In the genomic region with DNA sequence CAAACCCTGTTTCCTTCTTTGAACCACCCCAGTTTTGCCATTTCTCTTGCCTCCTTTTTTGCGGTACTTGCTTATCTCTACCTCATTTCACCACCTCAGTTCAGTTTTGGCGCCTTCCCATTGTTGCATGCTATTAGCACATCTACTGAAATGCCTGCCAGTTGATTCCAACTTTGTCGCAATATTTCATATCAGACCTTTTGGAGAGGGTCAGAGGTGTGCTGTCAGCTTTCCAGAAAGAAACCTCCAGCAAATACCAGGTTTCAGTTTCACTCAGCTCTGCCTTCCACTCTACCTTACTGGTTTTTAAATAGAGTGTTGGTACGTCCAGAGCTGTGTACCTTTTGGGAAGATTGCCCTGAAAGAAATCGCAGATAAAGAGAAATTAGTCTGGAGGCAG, we compare ENCODE assay signal across 14 cellular contexts.
DNase-seq lines count a peak whose midpoint lies in the region; ATAC-seq and TF ChIP-seq lines count a peak whose summit lies in the region.
"Had no signal": no experiment of that assay in that cellular context is flagged by ENCODE, and none has a peak within 500 bp of the region (broad histone marks: within the 10 kb centered on the region; RNA-seq: fewer than 3 reads in every experiment).

No MANE protein-coding gene starts in this region.

- intact Hi-C loops in lower lobe of right lung (cut with DNase I) = loop anchor here (10.0 kb wide), 1 partner anchor 86 kb away; no protein-coding TSS in a partner anchor
- intact Hi-C loops in CD4-positive, alpha-beta memory T cell (cut with micrococcal nuclease) = no loop called here

- POLR2A ChIA-PET in CD4-positive, alpha-beta memory T cell (lab: Charles Lee; ENCODE audit: partially characterized antibody) = no interaction called here

- ATAC-seq in lower lobe of right lung = peak; percentile 80 to 90
- ATAC-seq: Panc1 had no signal

- no peaks in the 10 kb centered on the region for H3K4me1 Mint-ChIP-seq in CD4-positive, alpha-beta memory T cell

- H2AFZ ChIP-seq in KMS-11 (ENCODE audit: low read depth) = no peak overlapping the region

- no peak overlapping the region for H3K4me3 Mint-ChIP-seq in CD4-positive, alpha-beta memory T cell

- H3K27me3 ChIP-seq in KMS-11 (ENCODE audit: insufficient read depth, low read depth) (no peaks in the 10 kb centered on the region), lower lobe of right lung (ENCODE audit: low read depth) (no peaks in the 10 kb centered on the region)
- H3K27me3 ChIP-seq in CD4-positive, alpha-beta memory T cell (ENCODE audit: insufficient read depth, low read length) = no peaks in the 10 kb centered on the region

- H3K9me3 ChIP-seq in lower lobe of right lung = no peaks in the 10 kb centered on the region
- H3K9me3 ChIP-seq in CD4-positive, alpha-beta memory T cell (ENCODE audit: control insufficient read depth in 1 of 2, low read length in 2 of 2) = no peaks in the 10 kb centered on the region

- H3K27ac ChIP-seq in KMS-11 = no peak overlapping the region
- no peak overlapping the region for H3K27ac ChIP-seq in lower lobe of right lung
- no peak overlapping the region for H3K27ac ChIP-seq in CD4-positive, alpha-beta memory T cell (ENCODE audit: low read depth, low read length)

- no peaks in the 10 kb centered on the region for H3K79me2 ChIP-seq in KMS-11 (ENCODE audit: insufficient read depth, low read depth)

- H3K36me3 Mint-ChIP-seq in CD4-positive, alpha-beta memory T cell = no peaks in the 10 kb centered on the region

- peak; percentile 68 for DNase-seq in NCI-H226
- DNase-seq in fibroblast of the aortic adventitia (ENCODE audit: low read depth) = peak; percentile 25
- DNase-seq in lower lobe of right lung = no peak
- no peak for DNase-seq in NK-92 treated with Interleukin-12 subunit alpha and Interleukin-12 subunit beta, amount 100 ng/mL, for 24 hours (lab: John Stamatoyannopoulos, UW)
- DNase-seq in CD4-positive, alpha-beta memory T cell = no peak
- DNase-seq in HuH-7.5 (ENCODE audit: low spot score) = no peak
- DNase-seq: C1 segment of cervical spinal cord, DMS79, KBM-7, NCI-H1417 treated with DMSO at 0.1 percent for 48 hours, NCI-H1930, NCI-H526 had no signal

- H3K27ac Mint-ChIP-seq in CD4-positive, alpha-beta memory T cell = no peak overlapping the region

- H3K9me3 Mint-ChIP-seq in CD4-positive, alpha-beta memory T cell = peaks cover 0 to 8% (median 0%) of the 10 kb centered on the region in 8 donors

- H3K36me3 ChIP-seq in KMS-11 (ENCODE audit: insufficient read depth) = no peaks in the 10 kb centered on the region
- no peaks in the 10 kb centered on the region for H3K36me3 ChIP-seq in lower lobe of right lung
- no peaks in the 10 kb centered on the region for H3K36me3 ChIP-seq in CD4-positive, alpha-beta memory T cell (ENCODE audit: insufficient read depth, low read length)

- peaks cover 14 to 29% of the 10 kb centered on the region in 2 donors for H3K27me3 Mint-ChIP-seq in CD4-positive, alpha-beta memory T cell

- peaks cover 49% of the 10 kb centered on the region for H3K4me1 ChIP-seq in KMS-11 (ENCODE audit: low read depth, poor library complexity, severe bottlenecking)
- no peaks in the 10 kb centered on the region for H3K4me1 ChIP-seq in lower lobe of right lung
- H3K4me1 ChIP-seq in CD4-positive, alpha-beta memory T cell (ENCODE audit: insufficient read depth, low read length) = no peaks in the 10 kb centered on the region

- TF ChIP-seq CTCF in KMS-11 (conservative IDR thresholded peaks at IDR 0.05; ENCODE audit: low read depth, low read length) (no peak), fibroblast of the aortic adventitia (IDR thresholded peaks at IDR 0.05; ENCODE audit: insufficient read depth, low read length) (no peak), lower lobe of right lung (IDR thresholded peaks at IDR 0.05) (no peak)

- H4K20me1 ChIP-seq in KMS-11 (ENCODE audit: insufficient read depth) = no peaks in the 10 kb centered on the region

- H3K4me3 ChIP-seq in KMS-11 (IDR thresholded peaks at IDR 0.05; ENCODE audit: insufficient read depth, low read depth, low read length) (no peak overlapping the region), fibroblast of the aortic adventitia (ENCODE audit: low read depth, low read length) (no peak overlapping the region), lower lobe of right lung (no peak overlapping the region)
- H3K4me3 ChIP-seq in CD4-positive, alpha-beta memory T cell (ENCODE audit: low read length in 2 of 2) = no peak overlapping the region

- H3K4me2 ChIP-seq in KMS-11 = peak overlapping the region; percentile 53; the same call in 1 of the 2 replicates

- CTCF ChIA-PET in CD4-positive, alpha-beta memory T cell (lab: Charles Lee; ENCODE audit: partially characterized antibody) = no interaction called here

- H3K9ac ChIP-seq in KMS-11 = no peak overlapping the region

Comparison
In these comparisons a context has a peak if more than half of its experiments do, and no peak if none do; other contexts are left out.
1. DNase-seq: peak in NCI-H226 (single experiment) and fibroblast of the aortic adventitia (single experiment); none in lower lobe of right lung (single experiment), NK-92 treated with Interleukin-12 subunit alpha and Interleukin-12 subunit beta, amount 100 ng/mL, for 24 hours (single experiment), CD4-positive, alpha-beta memory T cell (0 of 5) and HuH-7.5 (single experiment).